11 cellular contexts compared by ENCODE assay signal in genomic region chr1:226772456-226773139, GRCh38. TPM values are rescaled to one million over a fixed set of nuclear protein-coding genes. Genes with fewer than 3 reads are reported as not detected.
A peak's percentile ranks its signal among the peaks of the same experiment; 100 is the strongest.
DNase-seq lines count a peak whose midpoint lies in the region; ATAC-seq lines count a peak whose summit lies in the region.
"Had no signal": no experiment of that assay in that cellular context is flagged by ENCODE, and none has a peak within 500 bp of the region (broad histone marks: within the 10 kb centered on the region; RNA-seq: fewer than 3 reads in every experiment).

No MANE protein-coding gene starts in this region.

- no peaks in the 10 kb centered on the region for H3K27me3 Mint-ChIP-seq in activated naive CD4-positive, alpha-beta T cell treated with anti-CD3 and anti-CD28 coated beads for 36 hours (ENCODE audit: low read depth)

- no peak overlapping the region for H3K27ac Mint-ChIP-seq in activated naive CD4-positive, alpha-beta T cell treated with anti-CD3 and anti-CD28 coated beads for 36 hours
- H3K27ac Mint-ChIP-seq: activated CD8-positive, alpha-beta T cell treated with anti-CD3 and anti-CD28 coated beads, Interleukin-2, amount 10 ng/mL, durations not matched to agents 7 days and 5 days had no signal

- no peaks in the 10 kb centered on the region for H3K4me1 Mint-ChIP-seq in activated naive CD4-positive, alpha-beta T cell treated with anti-CD3 and anti-CD28 coated beads for 36 hours (ENCODE audit: low read depth)

- CTCF ChIA-PET in activated naive CD4-positive, alpha-beta T cell treated with anti-CD3 and anti-CD28 coated beads for 36 hours (lab: Charles Lee): no interaction called here

- H3K9me3 Mint-ChIP-seq in activated naive CD4-positive, alpha-beta T cell treated with anti-CD3 and anti-CD28 coated beads for 36 hours: no peaks in the 10 kb centered on the region

- no peak overlapping the region for H3K4me3 Mint-ChIP-seq in activated naive CD4-positive, alpha-beta T cell treated with anti-CD3 and anti-CD28 coated beads for 36 hours
- H3K4me3 Mint-ChIP-seq: activated CD8-positive, alpha-beta T cell treated with anti-CD3 and anti-CD28 coated beads, Interleukin-2, amount 10 ng/mL, durations not matched to agents 7 days and 5 days had no signal

- no peaks in the 10 kb centered on the region for H3K36me3 Mint-ChIP-seq in activated naive CD4-positive, alpha-beta T cell treated with anti-CD3 and anti-CD28 coated beads for 36 hours (ENCODE audit: low read depth)

- intact Hi-C loops in activated naive CD4-positive, alpha-beta T cell treated with anti-CD3 and anti-CD28 coated beads for 36 hours (cut with micrococcal nuclease): no loop called here

- peak; percentile 63 for DNase-seq in germinal center (ENCODE audit: low spot score)
- no peak for DNase-seq in HuH-7.5 (ENCODE audit: low spot score)
- DNase-seq in NCI-H69 (lab: John Stamatoyannopoulos, UW): no peak
- no peak for DNase-seq in NCI-H2171 treated with DMSO at 0.1 percent for 48 hours (lab: John Stamatoyannopoulos, UW)
- no peak for DNase-seq in activated naive CD4-positive, alpha-beta T cell treated with anti-CD3 and anti-CD28 coated beads for 36 hours
- DNase-seq: activated CD8-positive, alpha-beta T cell treated with anti-CD3 and anti-CD28 coated beads, Interleukin-2, amount 10 ng/mL, durations not matched to agents 7 days and 5 days; amygdala; DMS79 had no signal

- ATAC-seq in GM18907 (IDR thresholded peaks at IDR 0.05; ENCODE audit: unreplicated experiment) (peak; percentile 78), GM21825 (IDR thresholded peaks at IDR 0.05; ENCODE audit: unreplicated experiment) (peak; percentile 81), HG03354 (IDR thresholded peaks at IDR 0.05; ENCODE audit: poor library complexity, severe bottlenecking, unreplicated experiment) (peak; percentile 82)
- ATAC-seq: activated CD8-positive, alpha-beta T cell treated with anti-CD3 and anti-CD28 coated beads, Interleukin-2, amount 10 ng/mL, durations not matched to agents 7 days and 5 days had no signal

RNA-seq across cellular contexts. Expression of gene ITPKB, which starts 33.5 kb away (rescaled TPM):
- total RNA-seq in activated naive CD4-positive, alpha-beta T cell treated with anti-CD3 and anti-CD28 coated beads for 36 hours: 10 to 100 TPM; 40.3 to 40.9 TPM
